8 cellular contexts compared by ENCODE assay signal in genomic region chr10:74175510-74176379, GRCh38. TPM values are rescaled to one million over a fixed set of nuclear protein-coding genes. Genes with fewer than 3 reads are reported as not detected.
DNase-seq lines count a peak whose midpoint lies in the region; ATAC-seq and TF ChIP-seq lines count a peak whose summit lies in the region.

No MANE protein-coding gene starts in this region.

- H3K36me3 Mint-ChIP-seq in HFFc6 (ENCODE audit: low read depth) (peaks cover 9% of the 10 kb centered on the region), brain (no peaks in the 10 kb centered on the region)

- TF ChIP-seq CTCF in 22Rv1 (IDR thresholded peaks at IDR 0.05) (no peak), HFFc6 (IDR thresholded peaks at IDR 0.05) (no peak), brain (conservative IDR thresholded peaks at IDR 0.05) (no peak)

- H3K9me3 Mint-ChIP-seq in HFFc6 (no peaks in the 10 kb centered on the region), brain (no peaks in the 10 kb centered on the region)

- peak overlapping the region; percentile 64 for H3K4me3 ChIP-seq in mesodermal cell (ENCODE audit: extremely low read depth, insufficient read depth, low read length, poor library complexity, severe bottlenecking)

- H3K4me1 Mint-ChIP-seq in HFFc6 (ENCODE audit: low read depth) (peaks cover 37% of the 10 kb centered on the region), brain (peaks cover 37% of the 10 kb centered on the region)

- H3K27ac ChIP-seq in 22Rv1 = peak overlapping the region; percentile 91
- peak overlapping the region; percentile 85 for H3K27ac ChIP-seq in mesodermal cell (ENCODE audit: low read depth, low read length, severe bottlenecking)

- ATAC-seq in HG03175 (IDR thresholded peaks at IDR 0.05; ENCODE audit: unreplicated experiment) = no peak

- 9 to 22% methylated on average over 7 of the region's 10 CpGs for WGBS in mesodermal cell (ENCODE audit: insufficient coverage in 2 of 2), 2 experiments

- DNase-seq in HFFc6 = no peak
- DNase-seq in GM19240 (ENCODE audit: insufficient read length, low spot score) = no peak
- no peak for DNase-seq in COLO668 (lab: John Stamatoyannopoulos, UW; ENCODE audit: unreplicated experiment)
- no peak for DNase-seq in cerebellum (ENCODE audit: low spot score)

- H3K9me3 ChIP-seq in mesodermal cell (ENCODE audit: control insufficient read depth, low read length) = no peaks in the 10 kb centered on the region

- H3K36me3 ChIP-seq in mesodermal cell (ENCODE audit: control insufficient read depth, insufficient read depth, low read length) = no peaks in the 10 kb centered on the region

- H3K4me1 ChIP-seq in mesodermal cell (ENCODE audit: control insufficient read depth, insufficient read depth, low read length, poor library complexity, severe bottlenecking) = peaks cover 16% of the 10 kb centered on the region

- no peaks in the 10 kb centered on the region; the same call in 1 of the 2 replicates for H3K27me3 Mint-ChIP-seq in HFFc6 (ENCODE audit: insufficient read depth)
- peaks cover 5% of the 10 kb centered on the region for H3K27me3 Mint-ChIP-seq in brain

- H3K27ac Mint-ChIP-seq in HFFc6 (peak overlapping the region; percentile 99), brain (peak overlapping the region; percentile 96 to 98 (median 97))

- H3K4me3 Mint-ChIP-seq in HFFc6 = peak overlapping the region; percentile 95
- peak overlapping the region; percentile 93 to 97 (median 94) for H3K4me3 Mint-ChIP-seq in brain

RNA-seq across cellular contexts. Expression of gene ADK, which starts 24.7 kb away (rescaled TPM):
- 10 to 100 TPM; 74.1 to 97.6 (median 86.0) TPM for total RNA-seq in HFFc6 (2021; fragmentation: NEBNext Ultra II Directional; extraction: Animal tissue kit (Norgen Biotek cat#: 25700))
- polyA plus RNA-seq in brain (ENCODE audit: insufficient read depth, low read depth, low replicate concordance) = 27.7 TPM
- polyA plus RNA-seq in mesodermal cell (2013, experiment 1 of 2) = 54.2 TPM
- polyA plus RNA-seq in mesodermal cell (2013, experiment 2 of 2) = 56.3 TPM
- total RNA-seq in cerebellum = 44.1 TPM

RNA-seq across cellular contexts. Expression of gene AP3M1, which starts 25.1 kb away (rescaled TPM):
- 10 to 100 TPM; 41.4 to 51.5 (median 47.0) TPM for total RNA-seq in HFFc6 (2021; fragmentation: NEBNext Ultra II Directional; extraction: Animal tissue kit (Norgen Biotek cat#: 25700))
- 23.6 TPM for polyA plus RNA-seq in brain (ENCODE audit: insufficient read depth, low read depth, low replicate concordance)
- 58.0 TPM for polyA plus RNA-seq in mesodermal cell (2013, experiment 1 of 2)
- polyA plus RNA-seq in mesodermal cell (2013, experiment 2 of 2) = 58.8 TPM
- total RNA-seq in cerebellum = 43.3 TPM
